Comparison of ENCODE assay signal across 7 cellular contexts in genomic region chr15:21112271-21113053, GRCh38.
DNase-seq lines count a peak whose midpoint lies in the region; ATAC-seq and TF ChIP-seq lines count a peak whose summit lies in the region.
"Not testable (repeated sequence)": the region's sequence is repeated elsewhere in the genome, so short reads cannot be mapped to it uniquely, and the experiment has no call there.

No MANE protein-coding gene starts in this region.

- TF ChIP-seq POLR2A in suprapubic skin (IDR thresholded peaks at IDR 0.05) = not testable (repeated sequence)

- H3K4me3 Mint-ChIP-seq in endodermal cell; osteocyte (ENCODE audit: unreplicated experiment): not testable (repeated sequence)

- not testable (repeated sequence) for TF ChIP-seq CTCF in WERI-Rb-1 (IDR thresholded peaks at IDR 0.05; ENCODE audit: low read depth, low read length); endodermal cell (conservative IDR thresholded peaks at IDR 0.05); lower lobe of right lung (IDR thresholded peaks at IDR 0.05); osteocyte (IDR thresholded peaks at IDR 0.05); suprapubic skin (IDR thresholded peaks at IDR 0.05)

- not testable (repeated sequence) for H3K36me3 ChIP-seq in WERI-Rb-1; endodermal cell (ENCODE audit: control insufficient read depth, insufficient read depth, low read length); lower lobe of right lung; suprapubic skin

- not testable (repeated sequence) for H3K27ac ChIP-seq in WERI-Rb-1; endodermal cell (ENCODE audit: low read depth, low read length); right cardiac atrium (ENCODE audit: low read length); lower lobe of right lung; suprapubic skin

- ATAC-seq in right cardiac atrium = peak in 1 of 2 donors; percentile 71
- peak in 1 of 2 donors; percentile 52 for ATAC-seq in lower lobe of right lung

- not testable (repeated sequence) for TF ChIP-seq EP300 in suprapubic skin (IDR thresholded peaks at IDR 0.05)

- DNase-seq in WERI-Rb-1 = peak; percentile 6
- peak; percentile 0 for DNase-seq in astrocyte of the hippocampus (ENCODE audit: low read depth, low spot score)
- peak; percentile 33 for DNase-seq in endodermal cell
- peak in 2 of 3 donors; percentile 41 to 55 for DNase-seq in right cardiac atrium
- peak; percentile 58 for DNase-seq in lower lobe of right lung
- DNase-seq in osteocyte (ENCODE audit: extremely low spot score, unreplicated experiment) = peak; percentile 88
- DNase-seq in suprapubic skin (ENCODE audit: low spot score in 2 of 2) = peak; percentile 66 to 92

- WGBS in endodermal cell (ENCODE audit: insufficient coverage in 1 of 2, insufficient read length in 1 of 2), 2 experiments = no CpG with 5 or more reads among the region's 4 CpGs
- WGBS in right cardiac atrium = 0% methylated on average over 1 of the region's 4 CpGs
- WGBS in suprapubic skin = 0% methylated on average over 1 of the region's 4 CpGs

- not testable (repeated sequence) for H3K27me3 Mint-ChIP-seq in endodermal cell (ENCODE audit: insufficient read depth); osteocyte (ENCODE audit: unreplicated experiment)

- not testable (repeated sequence) for H3K4me1 Mint-ChIP-seq in endodermal cell; osteocyte (ENCODE audit: unreplicated experiment)

- H3K9ac ChIP-seq in endodermal cell (ENCODE audit: extremely low read depth, low read length, poor library complexity, severe bottlenecking) = not testable (repeated sequence)

- not testable (repeated sequence) for H3K9me3 ChIP-seq in WERI-Rb-1 (ENCODE audit: severe bottlenecking); endodermal cell (ENCODE audit: control insufficient read depth, low read length); right cardiac atrium (ENCODE audit: control insufficient read depth, low read length); lower lobe of right lung; suprapubic skin

- not testable (repeated sequence) for H3K9me3 Mint-ChIP-seq in endodermal cell; osteocyte (ENCODE audit: unreplicated experiment)

- not testable (repeated sequence) for H3K4me1 ChIP-seq in endodermal cell (ENCODE audit: control insufficient read depth, insufficient read depth, low read length); right cardiac atrium (ENCODE audit: control insufficient read depth, insufficient read depth, low read length); lower lobe of right lung; suprapubic skin

- not testable (repeated sequence) for H3K27ac Mint-ChIP-seq in endodermal cell; osteocyte (ENCODE audit: unreplicated experiment)

- H3K4me3 ChIP-seq in WERI-Rb-1 (ENCODE audit: low read depth, low read length); endodermal cell (ENCODE audit: low read length); right cardiac atrium (ENCODE audit: low read length); lower lobe of right lung; suprapubic skin: not testable (repeated sequence)

- intact Hi-C loops in right cardiac atrium (cut with DNase I); lower lobe of right lung (cut with DNase I): not testable (repeated sequence)

- not testable (repeated sequence) for H3K36me3 Mint-ChIP-seq in endodermal cell (ENCODE audit: low read depth); osteocyte (ENCODE audit: unreplicated experiment)

- not testable (repeated sequence) for H3K27me3 ChIP-seq in WERI-Rb-1 (ENCODE audit: insufficient read depth, low read depth, severe bottlenecking); endodermal cell (ENCODE audit: control insufficient read depth, insufficient read depth, low read length, poor library complexity, severe bottlenecking); right cardiac atrium (ENCODE audit: control insufficient read depth, insufficient read depth); lower lobe of right lung (ENCODE audit: low read depth); suprapubic skin

Comparison
In these comparisons a context has a peak if more than half of its experiments do, and no peak if none do; other contexts are left out.
1. DNase-seq: peak in every context shown above with its lines; median percentile 88 in osteocyte; 79 in suprapubic skin; 58 in lower lobe of right lung; 48 in right cardiac atrium; 33 in endodermal cell; 6 in WERI-Rb-1; 0 in astrocyte of the hippocampus.